19 cellular contexts compared by ENCODE assay signal in the genomic region with DNA sequence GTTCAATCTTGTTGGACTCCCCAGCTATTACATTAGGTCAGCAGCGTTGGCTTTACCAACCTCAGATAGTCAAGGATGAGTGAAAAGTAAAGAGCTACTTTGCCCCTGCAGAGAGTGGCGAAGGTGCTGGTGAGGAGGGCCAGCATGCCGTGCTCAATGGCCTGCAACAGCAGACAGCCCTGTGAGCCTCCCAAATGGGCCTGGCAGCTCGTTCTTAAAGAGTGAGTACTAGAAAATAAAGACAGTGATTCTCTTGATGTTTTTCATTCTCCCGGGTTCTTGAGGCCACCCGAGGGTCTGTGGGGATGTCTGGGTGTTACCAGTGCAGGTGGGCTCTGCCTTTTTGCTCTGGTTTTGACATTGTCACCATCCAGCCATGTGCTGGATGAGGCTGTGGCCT. TPM values are rescaled to one million over a fixed set of nuclear protein-coding genes. Genes with fewer than 3 reads are reported as not detected.
"Had no signal": no experiment of that assay in that cellular context is flagged by ENCODE, and none has a peak within 500 bp of the region (broad histone marks: within the 10 kb centered on the region; RNA-seq: fewer than 3 reads in every experiment).

No MANE protein-coding gene starts in this region.

- H3K36me3 ChIP-seq: adrenal gland, vagina had no signal

- DNase-seq: activated CD4-positive, alpha-beta T cell treated with anti-CD3 and anti-CD28 coated beads for 36 hours; activated CD4-positive, alpha-beta T cell treated with anti-CD3 and anti-CD28 coated beads, Interleukin-2, amount 50 U/mL, for 48 hours; activated gamma-delta T cell treated with Interleukin-2 at 50 U/mL for 16 hours; activated T-cell treated with anti-CD3 and anti-CD28 coated beads for 4 hours; adrenal gland; dermis blood vessel endothelial cell; effector memory CD4-positive, alpha-beta T cell; foreskin fibroblast; kidney; retina; stimulated activated CD4-positive, alpha-beta T cell treated with anti-CD3 and anti-CD28 coated beads, Interleukin-1b, Interleukin-23, amount 100 ng/mL, for 48 hours; stimulated activated CD8-positive, alpha-beta memory T cell treated with anti-CD3 and anti-CD28 coated beads, Interleukin-4, amount 100 ng/mL, for 48 hours; stimulated activated naive CD4-positive, alpha-beta T cell treated with Interleukin-2 at 50 U/mL for 16 hours; trophoblast cell had no signal

- H3K27me3 ChIP-seq: adrenal gland, vagina had no signal

- H3K9me3 ChIP-seq: adrenal gland, vagina had no signal

- ATAC-seq: activated CD4-positive, alpha-beta T cell treated with anti-CD3 and anti-CD28 coated beads for 36 hours; activated naive CD4-positive, alpha-beta T cell treated with anti-CD3 and anti-CD28 coated beads, Interleukin-2, amount 50 U/mL, for 72 hours; left lobe of liver; WTC11 had no signal

- H3K27ac ChIP-seq: adrenal gland, vagina had no signal

- H3K4me3 ChIP-seq: adrenal gland, vagina had no signal

RNA-seq across cellular contexts. Expression of a gene that starts 16.2 kb away (rescaled TPM):
- total RNA-seq: dermis blood vessel endothelial cell, lung microvascular endothelial cell had no signal
